ENCODE assay signal across 8 cellular contexts in genomic region chr5:141618030-141618803, GRCh38. TPM values are rescaled to one million over a fixed set of nuclear protein-coding genes. Genes with fewer than 3 reads are reported as not detected.
DNase-seq lines count a peak whose midpoint lies in the region; ATAC-seq and TF ChIP-seq lines count a peak whose summit lies in the region.

No MANE protein-coding gene starts in this region.

- no peak for TF ChIP-seq CTCF in dorsolateral prefrontal cortex (IDR thresholded peaks at IDR 0.05 in 54 of 56, conservative IDR thresholded peaks at IDR 0.05 in 2 of 56; ENCODE audit: low read depth in 1 of 56, partially characterized antibody in 56 of 56)

- peak overlapping the region; percentile 97 for H3K27ac Mint-ChIP-seq in memory B cell

- H3K9me3 Mint-ChIP-seq in memory B cell, result no peaks in the 10 kb centered on the region

- H3K27me3 Mint-ChIP-seq in memory B cell, result no peaks in the 10 kb centered on the region

- peak overlapping the region in 56 of 59 donors; percentile 7 to 93 (median 78) for H3K27ac ChIP-seq in dorsolateral prefrontal cortex

- peak overlapping the region; percentile 57 to 96 (median 84) for H3K4me3 ChIP-seq in dorsolateral prefrontal cortex

- H3K4me3 Mint-ChIP-seq in memory B cell, result peak overlapping the region; percentile 97

- peaks cover 14% of the 10 kb centered on the region for H3K36me3 Mint-ChIP-seq in memory B cell

- intact Hi-C loops in dorsolateral prefrontal cortex (cut with DNase I), result loop anchor here (2.0 kb wide), 1 partner anchor 25 kb away; no protein-coding TSS in a partner anchor

- H3K4me1 Mint-ChIP-seq in memory B cell, result peaks cover 47% of the 10 kb centered on the region

- DNase-seq in NK-92 treated with Interleukin-12 subunit alpha and Interleukin-12 subunit beta, amount 100 ng/mL, for 24 hours (lab: John Stamatoyannopoulos, UW), result peak; percentile 53
- DNase-seq in NK-92 (lab: John Stamatoyannopoulos, UW; ENCODE audit: unreplicated experiment) (no peak), NCI-H1436 treated with DMSO at 0.1 percent for 48 hours (lab: John Stamatoyannopoulos, UW) (peak; percentile 7), dorsolateral prefrontal cortex (peak in 1 of 10 donors; percentile 34), memory B cell (ENCODE audit: low spot score in 2 of 2) (peak in 1 of 2 donors; percentile 48)
- peak; percentile 46 to 60 for DNase-seq in activated CD4-positive, alpha-beta T cell treated with anti-CD3 and anti-CD28 coated beads for 4 hours
- DNase-seq in stimulated activated naive CD8-positive, alpha-beta T cell treated with anti-CD3 and anti-CD28 coated beads, Interleukin-15, Interleukin-2, amounts not matched to agents 100 U/mL and 50 U/mL, for 24 hours, result peak; percentile 75

- no peaks in the 10 kb centered on the region for H3K27me3 ChIP-seq in dorsolateral prefrontal cortex

- ATAC-seq in HG02763 (IDR thresholded peaks at IDR 0.05; ENCODE audit: unreplicated experiment) (peak; percentile 28), memory B cell (ENCODE audit: low read depth) (peak; percentile 30)
- peak; percentile 20 for ATAC-seq in stimulated activated naive CD8-positive, alpha-beta T cell treated with anti-CD3 and anti-CD28 coated beads, Interleukin-15, Interleukin-2, amounts not matched to agents 100 U/mL and 50 U/mL, for 24 hours

RNA-seq across cellular contexts. Expression of gene DIAPH1, which starts 0.6 kb away (rescaled TPM):
- total RNA-seq in dorsolateral prefrontal cortex, result 10 to 100 TPM; 19.5 to 72.5 (median 48.1) TPM

RNA-seq across cellular contexts. Expression of gene HDAC3, which starts 18.4 kb away (rescaled TPM):
- 10 to 100 TPM; 44.4 to 98.2 (median 64.1) TPM for total RNA-seq in dorsolateral prefrontal cortex

RNA-seq across cellular contexts. Expression of gene RELL2, which starts 18.6 kb away (rescaled TPM):
- total RNA-seq in dorsolateral prefrontal cortex, result 10 to 100 TPM; 12.9 to 64.8 (median 38.0) TPM

RNA-seq across cellular contexts. Expression of gene FCHSD1, which starts 33.0 kb away (rescaled TPM):
- 10 to 100 TPM in 110 of 120 experiments, 1 to 10 TPM in 10; 7.1 to 36.8 (median 16.9) TPM for total RNA-seq in dorsolateral prefrontal cortex
